17 cellular contexts compared by ENCODE assay signal in the genomic region with DNA sequence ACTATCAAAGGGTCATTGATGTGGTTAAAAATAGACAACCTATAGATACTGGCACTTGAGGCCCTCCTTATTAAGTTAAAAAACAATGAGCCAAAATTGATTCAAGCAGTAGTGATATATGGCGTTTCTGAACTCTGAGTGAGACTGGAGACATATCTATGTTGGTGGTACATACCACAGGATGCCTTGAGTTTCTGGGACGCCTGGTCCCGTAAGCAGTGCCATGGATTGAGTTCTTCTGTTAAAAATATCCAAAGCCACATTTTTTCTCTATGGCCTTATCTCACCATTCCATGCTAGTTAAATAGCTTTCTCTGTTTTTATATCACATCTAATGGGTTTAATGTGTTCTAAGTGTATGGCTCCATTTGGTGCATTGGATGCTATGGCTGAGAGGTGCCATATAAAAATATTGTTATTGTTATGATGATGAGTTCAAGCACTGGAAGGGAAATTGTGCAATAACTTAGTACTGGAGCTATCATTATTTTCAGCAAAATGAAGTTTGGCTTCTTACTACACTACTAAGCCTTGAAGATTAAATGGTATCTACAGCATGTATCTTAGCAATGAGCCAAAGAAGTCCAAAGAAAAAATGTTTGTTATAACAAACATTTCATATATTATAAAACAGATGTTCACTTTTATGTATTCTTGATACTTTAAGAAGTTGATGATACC.
DNase-seq lines count a peak whose midpoint lies in the region; ATAC-seq and TF ChIP-seq lines count a peak whose summit lies in the region.
"Had no signal": no experiment of that assay in that cellular context is flagged by ENCODE, and none has a peak within 500 bp of the region (broad histone marks: within the 10 kb centered on the region; RNA-seq: fewer than 3 reads in every experiment).

No MANE protein-coding gene starts in this region.

- no peaks in the 10 kb centered on the region for H3K27me3 ChIP-seq in fibroblast of lung (ENCODE audit: control insufficient read depth, insufficient read depth, low read length)

- H3K36me3 ChIP-seq in fibroblast of lung (ENCODE audit: control insufficient read depth, insufficient read depth, low read length) = no peaks in the 10 kb centered on the region

- intact Hi-C loops in activated CD4-positive, alpha-beta T cell treated with anti-CD3 and anti-CD28 coated beads for 36 hours (cut with DNase I, micrococcal nuclease) = no loop called here

- H3K27ac ChIP-seq in fibroblast of lung (ENCODE audit: insufficient read depth, low read length) = no peak overlapping the region
- H3K27ac ChIP-seq: 22Rv1, GM23248 had no signal

- no peak overlapping the region for H3K4me2 ChIP-seq in fibroblast of lung (ENCODE audit: extremely low read depth, insufficient read depth, low read length)

- no peak for TF ChIP-seq CTCF in fibroblast of lung (conservative IDR thresholded peaks at IDR 0.05 in 1 of 2, IDR thresholded peaks at IDR 0.05 in 1 of 2; ENCODE audit: low read depth in 1 of 2, low read length in 2 of 2)

- POLR2A ChIA-PET in activated CD4-positive, alpha-beta T cell treated with anti-CD3 and anti-CD28 coated beads for 36 hours (lab: Charles Lee) = no interaction called here

- ATAC-seq in activated CD4-positive, alpha-beta T cell treated with anti-CD3 and anti-CD28 coated beads for 36 hours = no peak
- ATAC-seq: HCT116, HepG2 had no signal

- CTCF ChIA-PET in activated CD4-positive, alpha-beta T cell treated with anti-CD3 and anti-CD28 coated beads for 36 hours (lab: Charles Lee) = no interaction called here

- no peak overlapping the region for H3K9ac ChIP-seq in fibroblast of lung (ENCODE audit: insufficient read depth, low read length)
- H3K9ac ChIP-seq: GM23248 had no signal

- H3K4me1 Mint-ChIP-seq in activated CD4-positive, alpha-beta T cell treated with anti-CD3 and anti-CD28 coated beads for 36 hours = no peaks in the 10 kb centered on the region
- H3K4me1 Mint-ChIP-seq: CD14-positive monocyte; CD8-positive, alpha-beta memory T cell had no signal

- no peak overlapping the region for H3K4me3 ChIP-seq in fibroblast of lung (replicated peaks in 1 of 4; ENCODE audit: control extremely low read depth in 1 of 4, insufficient read depth in 1 of 4, low read depth in 3 of 4, low read length in 4 of 4)
- H3K4me3 ChIP-seq: GM23248 had no signal

- H2AFZ ChIP-seq in fibroblast of lung (ENCODE audit: low read length) = no peak overlapping the region
- H2AFZ ChIP-seq: GM23248 had no signal

- no peak overlapping the region for H3K27ac Mint-ChIP-seq in activated CD4-positive, alpha-beta T cell treated with anti-CD3 and anti-CD28 coated beads for 36 hours
- H3K27ac Mint-ChIP-seq: CD14-positive monocyte; CD8-positive, alpha-beta memory T cell had no signal

- H3K36me3 Mint-ChIP-seq in activated CD4-positive, alpha-beta T cell treated with anti-CD3 and anti-CD28 coated beads for 36 hours (ENCODE audit: low read depth) = no peaks in the 10 kb centered on the region
- H3K36me3 Mint-ChIP-seq: CD14-positive monocyte; CD8-positive, alpha-beta memory T cell had no signal

- H3K27me3 Mint-ChIP-seq in activated CD4-positive, alpha-beta T cell treated with anti-CD3 and anti-CD28 coated beads for 36 hours = no peaks in the 10 kb centered on the region
- H3K27me3 Mint-ChIP-seq: CD8-positive, alpha-beta memory T cell had no signal

- H3K9me3 Mint-ChIP-seq in activated CD4-positive, alpha-beta T cell treated with anti-CD3 and anti-CD28 coated beads for 36 hours (ENCODE audit: low read depth) = no peaks in the 10 kb centered on the region

- no peak overlapping the region for H3K4me3 Mint-ChIP-seq in activated CD4-positive, alpha-beta T cell treated with anti-CD3 and anti-CD28 coated beads for 36 hours
- H3K4me3 Mint-ChIP-seq: CD14-positive monocyte; CD8-positive, alpha-beta memory T cell had no signal

- H4K20me1 ChIP-seq in fibroblast of lung (ENCODE audit: control insufficient read depth, extremely low read depth, insufficient read depth, low read length) = no peaks in the 10 kb centered on the region

- H3K4me1 ChIP-seq in fibroblast of lung (ENCODE audit: control insufficient read depth, extremely low read depth, insufficient read depth, low read length) = no peaks in the 10 kb centered on the region

- H3K79me2 ChIP-seq in fibroblast of lung (ENCODE audit: control insufficient read depth, insufficient read depth, low read length) = no peaks in the 10 kb centered on the region

- peak; percentile 24 for DNase-seq in EH (ENCODE audit: low read depth)
- peak; percentile 66 for DNase-seq in amniotic epithelial cell (ENCODE audit: low read depth)
- peak; percentile 31 to 38 for DNase-seq in fibroblast of lung (ENCODE audit: low read depth in 2 of 2)
- DNase-seq in iris pigment epithelial cell (ENCODE audit: low read depth) = peak; percentile 70
- DNase-seq in foreskin melanocyte = no peak
- DNase-seq in activated naive CD4-positive, alpha-beta T cell treated with anti-CD3 and anti-CD28 coated beads, Interleukin-2, amount 50 U/mL, for 16 hours = no peak
- DNase-seq in activated CD4-positive, alpha-beta T cell treated with anti-CD3 and anti-CD28 coated beads for 36 hours = no peak
- no peak for DNase-seq in NCI-H748 (lab: John Stamatoyannopoulos, UW; ENCODE audit: unreplicated experiment)
- DNase-seq: Caco-2; CD8-positive, alpha-beta memory T cell; DND-41; GF-D8; GM23248 had no signal

- H3K9me3 ChIP-seq in fibroblast of lung (ENCODE audit: control insufficient read depth, insufficient read depth, low read depth, low read length) = no peaks in the 10 kb centered on the region
- H3K9me3 ChIP-seq: Caco-2 had no signal

Comparison
In these comparisons a context has a peak if more than half of its experiments do, and no peak if none do; other contexts are left out.
1. DNase-seq: peak in EH (single experiment), amniotic epithelial cell (single experiment), fibroblast of lung (2 of 2) and iris pigment epithelial cell (single experiment); none in foreskin melanocyte (single experiment), activated naive CD4-positive, alpha-beta T cell treated with anti-CD3 and anti-CD28 coated beads, Interleukin-2, amount 50 U/mL, for 16 hours (single experiment), activated CD4-positive, alpha-beta T cell treated with anti-CD3 and anti-CD28 coated beads for 36 hours (single experiment) and NCI-H748 (single experiment).